In the genomic region with DNA sequence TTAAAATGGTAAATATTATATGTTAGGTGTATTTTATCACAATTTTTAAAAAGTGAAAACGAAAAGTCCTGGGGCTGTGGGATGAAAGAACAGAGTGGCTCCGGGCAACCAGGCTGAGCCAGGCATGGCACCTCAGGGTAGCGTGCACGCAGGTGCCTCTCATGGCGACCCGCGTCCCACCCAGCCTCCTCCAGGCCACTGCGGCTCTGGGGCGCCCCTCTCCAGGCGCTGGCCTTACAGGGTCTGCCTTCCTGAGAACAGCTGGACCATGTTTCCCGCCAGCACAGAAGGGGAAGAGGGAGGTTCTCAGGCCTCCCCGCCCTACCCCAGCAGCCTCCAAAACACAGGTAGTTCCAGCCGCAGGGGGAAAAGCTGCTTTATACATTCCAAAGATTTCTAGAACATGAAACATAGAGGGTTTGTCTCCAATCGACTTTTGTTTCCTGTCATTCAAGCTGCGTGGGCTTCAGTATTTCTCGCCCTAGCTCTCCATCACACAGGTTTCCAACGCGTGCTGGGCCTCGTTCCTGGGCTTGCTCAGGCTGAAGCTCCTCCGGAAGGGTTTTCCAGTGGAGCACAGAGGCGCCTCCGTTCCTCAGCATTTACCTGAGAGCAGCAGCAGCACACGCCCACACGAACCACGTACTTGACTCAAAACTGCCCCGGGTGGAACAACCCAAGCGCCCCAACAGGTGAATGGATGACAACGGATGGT, we compare ENCODE assay signal across 8 cellular contexts. TPM values are rescaled to one million over a fixed set of nuclear protein-coding genes. Genes with fewer than 3 reads are reported as not detected.
DNase-seq lines count a peak whose midpoint lies in the region; ATAC-seq and TF ChIP-seq lines count a peak whose summit lies in the region.

No MANE protein-coding gene starts in this region.

- H3K36me3 ChIP-seq in left ventricle myocardium inferior (peaks cover 30% of the 10 kb centered on the region), transverse colon (no peaks in the 10 kb centered on the region)

- H3K27me3 Mint-ChIP-seq in activated naive CD4-positive, alpha-beta T cell treated with anti-CD3 and anti-CD28 coated beads, Interleukin-2, amount 50 U/mL, for 24 hours, result no peaks in the 10 kb centered on the region
- H3K27me3 Mint-ChIP-seq in mesothelial cell of epicardium (ENCODE audit: low read depth), result no peaks in the 10 kb centered on the region

- WGBS in transverse colon (ENCODE audit: low coverage in 1 of 2), 2 donors, result 76 to 93% methylated on average over 3 to 28 of the region's 28 CpGs

- in situ Hi-C loops in transverse colon (cut with MboI; ENCODE audit: low pct_ligation_motif_present in 1 of 4, low pct_unique_long_range_greater_than_20kb in 1 of 4, low sequenced_read_pairs in 3 of 4), result no loop called here

- peak overlapping the region; percentile 93 for H3K27ac ChIP-seq in left ventricle myocardium inferior (replicated peaks)
- peak overlapping the region; percentile 79 to 96 (median 94) for H3K27ac ChIP-seq in transverse colon

- peak overlapping the region; percentile 91 for H3K27ac Mint-ChIP-seq in activated naive CD4-positive, alpha-beta T cell treated with anti-CD3 and anti-CD28 coated beads, Interleukin-2, amount 50 U/mL, for 24 hours
- H3K27ac Mint-ChIP-seq in mesothelial cell of epicardium, result peak overlapping the region; percentile 90

- intact Hi-C loops in left ventricle myocardium inferior (cut with micrococcal nuclease) (no loop called here), cardiac septum (cut with DNase I) (no loop called here), transverse colon (cut with DNase I; ENCODE audit: low total_unique reads) (no loop called here)

- H3K27me3 ChIP-seq in left ventricle myocardium inferior (ENCODE audit: low read depth) (no peaks in the 10 kb centered on the region), transverse colon (no peaks in the 10 kb centered on the region)

- TF ChIP-seq CTCF in left ventricle myocardium inferior (IDR thresholded peaks at IDR 0.05; ENCODE audit: borderline replicate concordance), result no peak
- no peak for TF ChIP-seq CTCF in mesothelial cell of epicardium (IDR thresholded peaks at IDR 0.05; ENCODE audit: unreplicated experiment)
- TF ChIP-seq CTCF in transverse colon (IDR thresholded peaks at IDR 0.05), result no peak

- no peaks in the 10 kb centered on the region for H3K9me3 Mint-ChIP-seq in activated naive CD4-positive, alpha-beta T cell treated with anti-CD3 and anti-CD28 coated beads, Interleukin-2, amount 50 U/mL, for 24 hours
- H3K9me3 Mint-ChIP-seq in mesothelial cell of epicardium, result peaks cover 4% of the 10 kb centered on the region

- H3K9me3 ChIP-seq in left ventricle myocardium inferior (replicated peaks) (no peaks in the 10 kb centered on the region), transverse colon (no peaks in the 10 kb centered on the region)

- H3K4me3 ChIP-seq in left ventricle myocardium inferior, result peak overlapping the region; percentile 3
- H3K4me3 ChIP-seq in transverse colon, result no peak overlapping the region

- DNase-seq in left ventricle myocardium inferior, result no peak
- DNase-seq in cardiac septum (ENCODE audit: low spot score), result no peak
- DNase-seq in mesothelial cell of epicardium (ENCODE audit: low spot score in 2 of 2, unreplicated experiment in 2 of 2), result no peak
- no peak for DNase-seq in transverse colon
- DNase-seq in NCI-H1048 (lab: John Stamatoyannopoulos, UW), result no peak

- peak overlapping the region; percentile 80 for H3K4me3 Mint-ChIP-seq in activated naive CD4-positive, alpha-beta T cell treated with anti-CD3 and anti-CD28 coated beads, Interleukin-2, amount 50 U/mL, for 24 hours
- H3K4me3 Mint-ChIP-seq in mesothelial cell of epicardium, result no peak overlapping the region

- ATAC-seq in GM19455 (IDR thresholded peaks at IDR 0.05; ENCODE audit: unreplicated experiment), result no peak
- no peak for ATAC-seq in HG03135 (IDR thresholded peaks at IDR 0.05; ENCODE audit: unreplicated experiment)

- no peak for TF ChIP-seq EP300 in transverse colon (IDR thresholded peaks at IDR 0.05; ENCODE audit: low read depth)

- TF ChIP-seq POLR2A in transverse colon (IDR thresholded peaks at IDR 0.05), result no peak

- H3K4me1 Mint-ChIP-seq in activated naive CD4-positive, alpha-beta T cell treated with anti-CD3 and anti-CD28 coated beads, Interleukin-2, amount 50 U/mL, for 24 hours, result peaks cover 93% of the 10 kb centered on the region
- H3K4me1 Mint-ChIP-seq in mesothelial cell of epicardium, result peaks cover 57% of the 10 kb centered on the region

- H3K4me1 ChIP-seq in left ventricle myocardium inferior (peaks cover 100% of the 10 kb centered on the region), transverse colon (peaks cover 71 to 88% (median 75%) of the 10 kb centered on the region in 4 donors)

- peaks cover 18% of the 10 kb centered on the region for H3K36me3 Mint-ChIP-seq in activated naive CD4-positive, alpha-beta T cell treated with anti-CD3 and anti-CD28 coated beads, Interleukin-2, amount 50 U/mL, for 24 hours
- peaks cover 17% of the 10 kb centered on the region for H3K36me3 Mint-ChIP-seq in mesothelial cell of epicardium

RNA-seq across cellular contexts. Expression of gene EHD1, which starts 10.5 kb away (rescaled TPM):
- total RNA-seq in left ventricle myocardium inferior (40.3 TPM), cardiac septum (50.9 TPM), mesothelial cell of epicardium (84.9 to 94.5 TPM (median 86.8 TPM) in 3 replicates), transverse colon (100 to 1,000 TPM in 2 of 4 donors, 10 to 100 TPM in 2; 67.9 to 202 (median 116) TPM)

RNA-seq across cellular contexts. Expression of gene CDC42BPG, which starts 23.5 kb away (rescaled TPM):
- 1.1 TPM for total RNA-seq in left ventricle myocardium inferior
- 1.2 TPM for total RNA-seq in cardiac septum
- 24.6 to 30.1 TPM (median 25.0 TPM) in 3 replicates for total RNA-seq in mesothelial cell of epicardium
- total RNA-seq in transverse colon, result 10 to 100 TPM; 32.6 to 82.3 (median 46.9) TPM

RNA-seq across cellular contexts. Expression of gene ATG2A, which starts 49.1 kb away (rescaled TPM):
- 13.1 TPM for total RNA-seq in left ventricle myocardium inferior
- total RNA-seq in cardiac septum, result 14.6 TPM
- total RNA-seq in mesothelial cell of epicardium, result 29.8 to 32.9 TPM (median 31.7 TPM) in 3 replicates
- total RNA-seq in transverse colon, result 10 to 100 TPM; 30.1 to 82.3 (median 46.4) TPM

RNA-seq across cellular contexts. Expression of gene PPP2R5B, which starts 56.6 kb away (rescaled TPM):
- total RNA-seq in left ventricle myocardium inferior (22.5 TPM), cardiac septum (24.9 TPM), mesothelial cell of epicardium (12.3 to 14.4 TPM (median 13.5 TPM) in 3 replicates), transverse colon (10 to 100 TPM; 16.7 to 38.1 (median 26.8) TPM)

RNA-seq across cellular contexts. Expression of gene MEN1, which starts 57.6 kb away (rescaled TPM):
- total RNA-seq in left ventricle myocardium inferior, result 8.7 TPM
- 8.6 TPM for total RNA-seq in cardiac septum
- total RNA-seq in mesothelial cell of epicardium, result 44.5 to 45.4 TPM (median 44.9 TPM) in 3 replicates
- 10 to 100 TPM; 19.5 to 30.3 (median 25.4) TPM for total RNA-seq in transverse colon

Comparison
In these comparisons a context has a peak if more than half of its experiments do, and no peak if none do; other contexts are left out.
1. RNA of gene CDC42BPG, which starts 23.5 kb away (total RNA-seq): 32.6 to 82.3 TPM in transverse colon and 24.6 to 30.1 TPM in mesothelial cell of epicardium; 1.2 TPM in cardiac septum (single experiment) and 1.1 TPM in left ventricle myocardium inferior (single experiment); every median in the first group is over 10 times any median in the second.